8 cellular contexts compared by ENCODE assay signal in the genomic region with DNA sequence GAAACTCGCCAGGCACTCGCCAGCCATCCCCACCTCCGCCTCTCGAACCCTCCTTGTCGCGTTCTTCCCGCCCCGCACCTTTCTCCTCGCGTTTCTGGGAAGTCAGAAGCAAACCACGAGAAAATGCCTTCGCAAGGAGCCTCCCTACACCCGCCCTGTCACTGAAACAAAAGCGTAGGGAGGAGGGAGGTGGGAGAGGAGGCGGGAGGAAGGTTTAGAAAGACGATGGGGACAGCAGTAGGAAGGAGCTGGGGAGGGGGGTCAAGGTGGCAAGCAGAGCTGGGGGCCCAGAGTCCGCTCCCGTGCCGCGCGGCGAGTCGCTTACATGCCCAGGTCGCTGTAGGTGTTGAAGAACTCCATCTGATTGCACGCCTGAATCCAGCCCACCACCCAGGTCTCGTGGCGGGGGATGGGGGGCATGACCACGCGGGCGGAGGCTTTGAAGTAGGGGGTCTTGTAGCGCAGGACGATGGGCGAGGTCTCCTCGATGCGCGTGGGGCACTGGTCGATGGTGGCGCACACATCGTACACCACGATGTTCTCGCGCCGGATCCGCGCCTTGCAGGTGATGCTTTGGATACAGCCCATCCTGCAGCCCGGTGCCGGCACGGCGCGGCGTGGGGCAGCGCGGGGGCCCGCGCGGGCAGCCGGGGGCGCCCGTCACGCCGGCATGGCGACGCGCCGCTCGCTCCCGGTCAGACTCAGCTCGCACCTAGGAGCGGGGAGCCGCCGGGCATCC. TPM values are rescaled to one million over a fixed set of nuclear protein-coding genes. Genes with fewer than 3 reads are reported as not detected.
DNase-seq lines count a peak whose midpoint lies in the region; ATAC-seq and TF ChIP-seq lines count a peak whose summit lies in the region.

No MANE protein-coding gene starts in this region.

- TF ChIP-seq EP300 in upper lobe of left lung (IDR thresholded peaks at IDR 0.05), result no peak

- H3K36me3 ChIP-seq in mesenchymal stem cell (ENCODE audit: control insufficient read depth in 1 of 2, insufficient read depth in 2 of 2, low read depth in 1 of 2, low read length in 2 of 2), result peaks cover 0 to 3% of the 10 kb centered on the region in 2 experiments
- no peaks in the 10 kb centered on the region for H3K36me3 ChIP-seq in upper lobe of left lung

- peak overlapping the region in 1 of 2 experiments; percentile 9 for H3K18ac ChIP-seq in mesenchymal stem cell (ENCODE audit: low read depth in 1 of 2, low read length in 2 of 2)

- DNase-seq in activated T-cell treated with anti-CD3 and anti-CD28 coated beads, Interleukin-2, amount 50 U/mL, for 1 hour, result peak; percentile 20
- DNase-seq in activated T-cell treated with anti-CD3 and anti-CD28 coated beads for 4 hours (no peak), NCI-H2171 treated with DMSO at 0.1 percent for 48 hours (lab: John Stamatoyannopoulos, UW) (peak; percentile 51), cerebellum (ENCODE audit: low spot score) (peak; percentile 48), mesenchymal stem cell (peak; percentile 1), upper lobe of left lung (peak in 1 of 2 donors; percentile 84)

- H2BK15ac ChIP-seq in mesenchymal stem cell (ENCODE audit: low read depth, poor library complexity, severe bottlenecking), result no peak overlapping the region

- no peak overlapping the region for H3K4ac ChIP-seq in mesenchymal stem cell (ENCODE audit: low read depth in 1 of 2, low read length in 2 of 2)

- H3K4me2 ChIP-seq in mesenchymal stem cell (ENCODE audit: low read length, poor library complexity, severe bottlenecking), result peak overlapping the region; percentile 81

- H3K27me3 ChIP-seq in mesenchymal stem cell (ENCODE audit: control insufficient read depth in 1 of 2, insufficient read depth in 1 of 2, low read length in 2 of 2) (peaks cover 38 to 60% of the 10 kb centered on the region in 2 experiments), upper lobe of left lung (peaks cover 0 to 4% (median 0%) of the 10 kb centered on the region in 4 donors)

- no peak overlapping the region for H2BK12ac ChIP-seq in mesenchymal stem cell (ENCODE audit: low read length in 2 of 2)

- H3K23ac ChIP-seq in mesenchymal stem cell (ENCODE audit: low read length in 2 of 2), result no peak overlapping the region

- no peak overlapping the region for H4K91ac ChIP-seq in mesenchymal stem cell (ENCODE audit: low read length)

- H2AK5ac ChIP-seq in mesenchymal stem cell (ENCODE audit: low read length, severe bottlenecking), result no peak overlapping the region

- no peak overlapping the region for H4K8ac ChIP-seq in mesenchymal stem cell (ENCODE audit: low read length)

- H3K79me1 ChIP-seq in mesenchymal stem cell (replicated peaks; ENCODE audit: low read length, poor library complexity, severe bottlenecking), result no peaks in the 10 kb centered on the region

- TF ChIP-seq CTCF in upper lobe of left lung (IDR thresholded peaks at IDR 0.05), result no peak

- H3K14ac ChIP-seq in mesenchymal stem cell (ENCODE audit: low read length in 2 of 2), result no peak overlapping the region

- peak overlapping the region; percentile 62 to 74 for H3K4me3 ChIP-seq in mesenchymal stem cell (ENCODE audit: insufficient read depth in 1 of 2, low read depth in 1 of 2, low read length in 2 of 2)
- H3K4me3 ChIP-seq in upper lobe of left lung, result peak overlapping the region; percentile 28 to 85 (median 80)

- H3K27ac ChIP-seq in mesenchymal stem cell (ENCODE audit: low read length, poor library complexity, severe bottlenecking) (no peak overlapping the region), upper lobe of left lung (no peak overlapping the region)

- no peaks in the 10 kb centered on the region for H3K9me3 ChIP-seq in mesenchymal stem cell (ENCODE audit: control insufficient read depth, low read length)
- no peaks in the 10 kb centered on the region for H3K9me3 ChIP-seq in upper lobe of left lung

- no peak overlapping the region for H2BK120ac ChIP-seq in mesenchymal stem cell (ENCODE audit: low read depth, low read length)

- no peak for TF ChIP-seq POLR2A in upper lobe of left lung (IDR thresholded peaks at IDR 0.05)

- H3K9ac ChIP-seq in mesenchymal stem cell (ENCODE audit: low read length), result no peak overlapping the region

- H3K4me1 ChIP-seq in mesenchymal stem cell (ENCODE audit: control insufficient read depth, insufficient read depth, low read depth, low read length) (peaks cover 19% of the 10 kb centered on the region), upper lobe of left lung (peaks cover 12 to 31% (median 22%) of the 10 kb centered on the region in 4 donors)

- ATAC-seq in upper lobe of left lung (ENCODE audit: low FRiP score in 2 of 2) (peak in 1 of 2 donors; percentile 16), HG03469 (IDR thresholded peaks at IDR 0.05; ENCODE audit: unreplicated experiment) (no peak), HG02973 (IDR thresholded peaks at IDR 0.05; ENCODE audit: unreplicated experiment) (no peak)

- peak overlapping the region; percentile 36 for H2AFZ ChIP-seq in mesenchymal stem cell (ENCODE audit: low read depth, low read length)

- H2BK5ac ChIP-seq in mesenchymal stem cell (ENCODE audit: low read depth, low read length, poor library complexity, severe bottlenecking), result no peak overlapping the region

- WGBS in mesenchymal stem cell, result under 1% methylated on average over 52 of the region's 71 CpGs
- 1 to 2% methylated on average over 23 to 30 of the region's 71 CpGs for WGBS in upper lobe of left lung, 2 donors

RNA-seq across cellular contexts. Expression of a gene that starts 1.0 kb away (rescaled TPM):
- 11.6 TPM for total RNA-seq in cerebellum
- polyA plus RNA-seq in mesenchymal stem cell (2013, experiment 1 of 2), result not detected
- 0.03 TPM for polyA plus RNA-seq in mesenchymal stem cell (2013, experiment 2 of 2)
- 1 to 10 TPM in 2 of 6 donors, under 1 TPM in 2, not detected in 2; 0.80 to 1.3 (median 1.00) TPM for total RNA-seq in upper lobe of left lung
